In the genomic region with DNA sequence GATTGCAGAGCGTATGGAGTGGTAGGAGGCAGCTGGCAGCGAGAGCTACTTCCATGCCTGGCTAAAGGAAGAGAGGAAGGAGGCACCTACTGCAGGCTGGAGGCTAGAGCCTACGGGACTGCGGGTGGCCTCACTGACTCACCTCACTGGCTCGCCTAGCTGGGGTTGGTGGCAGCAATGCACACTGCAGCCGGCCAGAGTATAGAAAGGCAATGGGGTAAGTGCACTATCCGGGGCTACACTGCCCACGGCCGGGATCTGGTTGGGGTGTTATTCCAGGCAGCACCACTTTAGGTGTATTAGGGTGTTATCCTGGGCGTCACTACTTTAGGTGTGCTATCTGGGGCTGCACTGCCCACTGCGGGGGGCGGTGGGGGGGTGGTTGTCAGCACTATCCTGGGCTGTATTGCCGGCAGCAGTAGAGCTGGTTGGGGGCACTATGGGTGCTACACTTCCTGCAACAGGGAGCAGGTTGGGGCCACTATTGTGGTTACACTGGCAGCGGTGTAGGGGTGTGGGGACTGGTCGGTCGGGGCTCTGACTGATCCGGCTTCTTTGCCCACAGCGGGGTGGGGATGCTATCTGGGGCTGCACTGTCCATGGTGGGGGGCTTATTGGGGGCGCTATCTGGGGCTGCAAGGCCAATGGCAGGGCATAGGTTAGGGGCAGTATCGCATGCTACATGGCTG, we compare ENCODE assay signal across 18 cellular contexts. TPM values are rescaled to one million over a fixed set of nuclear protein-coding genes. Genes with fewer than 3 reads are reported as not detected.
DNase-seq lines count a peak whose midpoint lies in the region; ATAC-seq and TF ChIP-seq lines count a peak whose summit lies in the region.
"Had no signal": no experiment of that assay in that cellular context is flagged by ENCODE, and none has a peak within 500 bp of the region (broad histone marks: within the 10 kb centered on the region; RNA-seq: fewer than 3 reads in every experiment).

No MANE protein-coding gene starts in this region.

- peaks cover 6% of the 10 kb centered on the region; the same call in 1 of the 3 replicates for H3K9me3 Mint-ChIP-seq in GM23338
- no peaks in the 10 kb centered on the region for H3K9me3 Mint-ChIP-seq in endodermal cell
- H3K9me3 Mint-ChIP-seq: activated T-helper 2 cell treated with anti-CD3 and anti-CD28 coated beads, Interferon-gamma antibody, Interleukin-2, Interleukin-4, amounts not matched to agents 10 μg/mL and 5 μg/mL and 100 μg/mL, durations not matched to agents 14 hours and 24 hours and 36 hours had no signal

- TF ChIP-seq CTCF in GM23338 (conservative IDR thresholded peaks at IDR 0.05; ENCODE audit: low read depth in 2 of 2) (no peak), PC-3 (conservative IDR thresholded peaks at IDR 0.05; ENCODE audit: low read depth, low read length) (no peak), endodermal cell (conservative IDR thresholded peaks at IDR 0.05) (peak; percentile 11), Peyer's patch (IDR thresholded peaks at IDR 0.05) (no peak)

- H3K27me3 ChIP-seq in GM23338 (ENCODE audit: insufficient read depth) (no peaks in the 10 kb centered on the region), PC-3 (ENCODE audit: low read length) (no peaks in the 10 kb centered on the region), endodermal cell (ENCODE audit: control insufficient read depth, insufficient read depth, low read length, poor library complexity, severe bottlenecking) (no peaks in the 10 kb centered on the region), Peyer's patch (no peaks in the 10 kb centered on the region)
- H3K27me3 ChIP-seq: neutrophil had no signal

- DNase-seq in A172 (ENCODE audit: low spot score) (peak; percentile 70), GM23338 (ENCODE audit: low spot score) (peak; percentile 25), PC-3 (peak; percentile 45), endodermal cell (no peak), Peyer's patch (no peak), NCI-H446 (lab: John Stamatoyannopoulos, UW) (no peak)
- DNase-seq: amniotic stem cell, retina, WERI-Rb-1 had no signal

- TF ChIP-seq POLR2A in Peyer's patch (IDR thresholded peaks at IDR 0.05), result no peak

- H3K4me2 ChIP-seq in GM23338 (no peak overlapping the region), PC-3 (ENCODE audit: low read length) (no peak overlapping the region)

- H3K4me3 ChIP-seq in GM23338, result no peak overlapping the region
- H3K4me3 ChIP-seq in PC-3 (ENCODE audit: low read length), result no peak overlapping the region
- H3K4me3 ChIP-seq in endodermal cell (ENCODE audit: low read length), result no peak overlapping the region
- H3K4me3 ChIP-seq in Peyer's patch, result no peak overlapping the region

- ATAC-seq in GM23338 (peak; percentile 69), PC-3 (peak; percentile 90), GM21723 (IDR thresholded peaks at IDR 0.05; ENCODE audit: unreplicated experiment) (no peak), HG02981 (IDR thresholded peaks at IDR 0.05; ENCODE audit: unreplicated experiment) (no peak)
- ATAC-seq: left colon had no signal

- H2AFZ ChIP-seq in GM23338 (peak overlapping the region; percentile 83), PC-3 (ENCODE audit: low read length) (0 out of 2 replicates have a peak overlapping the region, but pooled peaks have one; percentile 26)

- H3K27ac ChIP-seq in GM23338 (ENCODE audit: low read depth) (no peak overlapping the region), PC-3 (ENCODE audit: low read length) (no peak overlapping the region), endodermal cell (ENCODE audit: low read depth, low read length) (no peak overlapping the region), Peyer's patch (no peak overlapping the region)
- H3K27ac ChIP-seq: neutrophil, WERI-Rb-1 had no signal

- H3K36me3 ChIP-seq in GM23338 (ENCODE audit: insufficient read depth), result no peaks in the 10 kb centered on the region
- H3K36me3 ChIP-seq in PC-3 (ENCODE audit: low read depth, low read length), result no peaks in the 10 kb centered on the region
- H3K36me3 ChIP-seq in endodermal cell (ENCODE audit: control insufficient read depth, insufficient read depth, low read length), result no peaks in the 10 kb centered on the region
- no peaks in the 10 kb centered on the region for H3K36me3 ChIP-seq in Peyer's patch
- H3K36me3 ChIP-seq: neutrophil, WERI-Rb-1 had no signal

- H3K9me3 ChIP-seq in PC-3 (ENCODE audit: low read length) (no peaks in the 10 kb centered on the region), endodermal cell (ENCODE audit: control insufficient read depth, low read length) (no peaks in the 10 kb centered on the region), Peyer's patch (no peaks in the 10 kb centered on the region)
- H3K9me3 ChIP-seq: neutrophil had no signal

- H3K27me3 Mint-ChIP-seq in GM23338 (ENCODE audit: insufficient read depth, low read depth, poor library complexity) (peaks cover 8% of the 10 kb centered on the region), endodermal cell (ENCODE audit: insufficient read depth) (peaks cover 3% of the 10 kb centered on the region)

- no peak overlapping the region for H3K4me3 Mint-ChIP-seq in GM23338
- H3K4me3 Mint-ChIP-seq in endodermal cell, result no peak overlapping the region

- CTCF ChIA-PET in PC-3 (lab: Charles Lee), result no interaction called here

- H3K27ac Mint-ChIP-seq in GM23338 (no peak overlapping the region), endodermal cell (no peak overlapping the region)
- H3K27ac Mint-ChIP-seq: activated T-helper 2 cell treated with anti-CD3 and anti-CD28 coated beads, Interferon-gamma antibody, Interleukin-2, Interleukin-4, amounts not matched to agents 10 μg/mL and 5 μg/mL and 100 μg/mL, durations not matched to agents 14 hours and 24 hours and 36 hours had no signal

- intact Hi-C loops in PC-3 (cut with micrococcal nuclease), result no loop called here

- H3K9me2 ChIP-seq in GM23338 (ENCODE audit: insufficient read depth) (no peaks in the 10 kb centered on the region), PC-3 (replicated peaks; ENCODE audit: low read length) (no peaks in the 10 kb centered on the region)

- WGBS in endodermal cell (ENCODE audit: insufficient coverage in 1 of 2, insufficient read length in 1 of 2), 2 experiments, result 89 to 90% methylated on average over 10 to 20 of the region's 20 CpGs

- BruUV-seq in PC-3 (replicated peaks; lab: Mats Ljungman, UMichigan), result no TSS peak

- H3K79me2 ChIP-seq in GM23338 (replicated peaks; ENCODE audit: insufficient read depth), result no peaks in the 10 kb centered on the region
- no peaks in the 10 kb centered on the region for H3K79me2 ChIP-seq in PC-3 (ENCODE audit: low read length)

- H3K36me3 Mint-ChIP-seq in GM23338 (ENCODE audit: low read depth) (no peaks in the 10 kb centered on the region), endodermal cell (ENCODE audit: low read depth) (no peaks in the 10 kb centered on the region)

- H3K4me1 ChIP-seq in GM23338 (ENCODE audit: insufficient read depth) (no peaks in the 10 kb centered on the region), PC-3 (ENCODE audit: insufficient read depth, low read length) (no peaks in the 10 kb centered on the region), endodermal cell (ENCODE audit: control insufficient read depth, insufficient read depth, low read length) (no peaks in the 10 kb centered on the region), Peyer's patch (no peaks in the 10 kb centered on the region)

- POLR2A ChIA-PET in PC-3 (lab: Charles Lee; ENCODE audit: unreplicated experiment), result no interaction called here

- H3K4me1 Mint-ChIP-seq in GM23338, result no peaks in the 10 kb centered on the region; the same call in 2 of the 3 replicates
- no peaks in the 10 kb centered on the region for H3K4me1 Mint-ChIP-seq in endodermal cell

- H4K20me1 ChIP-seq in GM23338 (replicated peaks; ENCODE audit: insufficient read depth) (no peaks in the 10 kb centered on the region), PC-3 (ENCODE audit: low read length) (no peaks in the 10 kb centered on the region)

- no peak overlapping the region for H3K9ac ChIP-seq in PC-3 (ENCODE audit: low read length)
- H3K9ac ChIP-seq in endodermal cell (ENCODE audit: extremely low read depth, low read length, poor library complexity, severe bottlenecking), result no peak overlapping the region

- H3F3A ChIP-seq in GM23338 (replicated peaks; ENCODE audit: low read depth) (no peaks in the 10 kb centered on the region), PC-3 (ENCODE audit: low read length, unreplicated experiment) (no peaks in the 10 kb centered on the region)

TF ChIP-seq in GM23338, 12 proteins besides CTCF, POLR2A, EP300 and RAD21 (continues in another document):
- TF ChIP-seq STAT1 (IDR thresholded peaks at IDR 0.05; ENCODE audit: unreplicated experiment), result no peak
- TF ChIP-seq, protein P1, sequence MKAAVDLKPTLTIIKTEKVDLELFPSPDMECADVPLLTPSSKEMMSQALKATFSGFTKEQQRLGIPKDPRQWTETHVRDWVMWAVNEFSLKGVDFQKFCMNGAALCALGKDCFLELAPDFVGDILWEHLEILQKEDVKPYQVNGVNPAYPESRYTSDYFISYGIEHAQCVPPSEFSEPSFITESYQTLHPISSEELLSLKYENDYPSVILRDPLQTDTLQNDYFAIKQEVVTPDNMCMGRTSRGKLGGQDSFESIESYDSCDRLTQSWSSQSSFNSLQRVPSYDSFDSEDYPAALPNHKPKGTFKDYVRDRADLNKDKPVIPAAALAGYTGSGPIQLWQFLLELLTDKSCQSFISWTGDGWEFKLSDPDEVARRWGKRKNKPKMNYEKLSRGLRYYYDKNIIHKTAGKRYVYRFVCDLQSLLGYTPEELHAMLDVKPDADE (IDR thresholded peaks at IDR 0.05), result no peak

RNA-seq across cellular contexts. Expression of gene ANKRD62, which starts 33.3 kb away (rescaled TPM):
- not detected in 2 replicates for total RNA-seq in A172 (2014; rRNA removed; shearing (Covaris generic))
- not detected in 2 replicates for total RNA-seq in GM23338 (2014; rRNA removed; shearing (Covaris generic))
- polyA plus RNA-seq in GM23338 (2016; fragmentation: Nextera tagmentation; extraction: Ambion mirVana), result not detected in 2 replicates
- total RNA-seq in PC-3 (2014; rRNA removed), result not detected in 2 replicates
- not detected for total RNA-seq in endodermal cell
- polyA plus RNA-seq in endodermal cell (2013, experiment 1 of 2), result not detected
- polyA plus RNA-seq in endodermal cell (2013, experiment 2 of 2), result not detected
- not detected for total RNA-seq in Peyer's patch
- total RNA-seq: activated T-helper 2 cell treated with anti-CD3 and anti-CD28 coated beads, Interferon-gamma antibody, Interleukin-2, Interleukin-4, amounts not matched to agents 10 μg/mL and 5 μg/mL and 100 μg/mL, durations not matched to agents 14 hours and 24 hours and 36 hours; chondrocyte; fibroblast of villous mesenchyme; mononuclear cell; subcutaneous adipose tissue had no signal

Comparison
In these comparisons a context has a peak if more than half of its experiments do, and no peak if none do; other contexts are left out.
1. DNase-seq: peak in A172 (single experiment), GM23338 (single experiment) and PC-3 (single experiment); none in endodermal cell (single experiment), Peyer's patch (0 of 3) and NCI-H446 (0 of 2).
2. ATAC-seq: peak in GM23338 (single experiment) and PC-3 (single experiment); none in GM21723 (single experiment) and HG02981 (single experiment).